Comparison of ENCODE assay signal across 1 cellular context in genomic region chr4:123449362-123449761, GRCh38.
TF ChIP-seq lines count a peak whose summit lies in the region.

No MANE protein-coding gene starts in this region.

TF ChIP-seq in H1, 55 proteins besides CTCF, POLR2A, EP300 and RAD21 (continued from another document):
- TF ChIP-seq USF2 (IDR thresholded peaks at IDR 0.05; ENCODE audit: low read length) (no peak), EGR1 (IDR thresholded peaks at IDR 0.05; ENCODE audit: borderline replicate concordance, low read depth, low read length) (no peak)
